In the genomic region with DNA sequence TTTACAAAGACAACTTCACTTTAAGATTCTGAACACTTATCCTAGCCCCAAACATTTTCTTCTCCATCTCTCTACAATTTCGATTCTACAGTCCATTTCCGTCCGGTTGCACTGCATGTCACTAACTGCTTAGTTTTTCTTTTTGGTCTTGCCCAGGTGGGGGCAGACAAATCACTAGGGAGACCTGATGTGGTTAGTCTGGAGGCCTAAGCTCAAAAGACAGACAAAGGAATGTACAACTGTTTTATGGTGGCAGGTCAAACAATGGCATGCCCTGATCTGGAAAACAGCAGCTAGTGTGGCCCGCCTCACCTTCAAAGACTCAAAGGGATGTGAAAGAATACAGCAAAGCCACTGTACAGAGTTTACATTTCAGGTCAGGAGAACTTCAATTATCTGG, we compare ENCODE assay signal across 16 cellular contexts. TPM values are rescaled to one million over a fixed set of nuclear protein-coding genes. Genes with fewer than 3 reads are reported as not detected.
DNase-seq lines count a peak whose midpoint lies in the region; ATAC-seq and TF ChIP-seq lines count a peak whose summit lies in the region.
"Had no signal": no experiment of that assay in that cellular context is flagged by ENCODE, and none has a peak within 500 bp of the region (broad histone marks: within the 10 kb centered on the region; RNA-seq: fewer than 3 reads in every experiment).

No MANE protein-coding gene starts in this region.

- no peaks in the 10 kb centered on the region for H3K9me3 Mint-ChIP-seq in activated naive CD4-positive, alpha-beta T cell treated with anti-CD3 and anti-CD28 coated beads, Interleukin-2, amount 10 ng/mL, durations not matched to agents 7 days and 5 days
- H3K9me3 Mint-ChIP-seq: WTC11 had no signal

- CTCF ChIA-PET in activated naive CD4-positive, alpha-beta T cell treated with anti-CD3 and anti-CD28 coated beads, Interleukin-2, amount 10 ng/mL, durations not matched to agents 7 days and 5 days (lab: Charles Lee) = interaction anchor here (0.7 to 4.0 kb wide), 5 partner anchors 10 to 44 kb away, joined by 3 to 31 read pairs (median 5); no protein-coding TSS in a partner anchor

- H3K79me2 ChIP-seq in OCI-LY3 (ENCODE audit: low read length) (peaks cover 64% of the 10 kb centered on the region), smooth muscle cell (ENCODE audit: low read depth) (peaks cover 57% of the 10 kb centered on the region)

- 0 out of 2 replicates have a peak, but pooled peaks have one; percentile 3 for TF ChIP-seq CTCF in OCI-LY3 (IDR thresholded peaks at IDR 0.05; ENCODE audit: low read depth, low read length)
- TF ChIP-seq CTCF in smooth muscle cell (IDR thresholded peaks at IDR 0.05; ENCODE audit: borderline replicate concordance, insufficient read depth, poor library complexity, severe bottlenecking) = no peak

- peaks cover 72% of the 10 kb centered on the region for H3K36me3 Mint-ChIP-seq in activated naive CD4-positive, alpha-beta T cell treated with anti-CD3 and anti-CD28 coated beads, Interleukin-2, amount 10 ng/mL, durations not matched to agents 7 days and 5 days

- H3K27ac Mint-ChIP-seq in activated naive CD4-positive, alpha-beta T cell treated with anti-CD3 and anti-CD28 coated beads, Interleukin-2, amount 10 ng/mL, durations not matched to agents 7 days and 5 days = peak overlapping the region; percentile 86
- H3K27ac Mint-ChIP-seq: WTC11 had no signal

- H4K20me1 ChIP-seq in OCI-LY3 (ENCODE audit: insufficient read depth, low read length) (peaks cover 23% of the 10 kb centered on the region), smooth muscle cell (ENCODE audit: low read depth) (peaks cover 85% of the 10 kb centered on the region)

- H3K4me1 ChIP-seq in OCI-LY3 (ENCODE audit: low read length) = peaks cover 20% of the 10 kb centered on the region
- peaks cover 17% of the 10 kb centered on the region for H3K4me1 ChIP-seq in smooth muscle cell (ENCODE audit: low read depth)

- 83% methylated on average over 4 of the region's 4 CpGs for WGBS in smooth muscle cell (ENCODE audit: low lambda C conversion rate)

- DNase-seq in activated naive CD4-positive, alpha-beta T cell treated with anti-CD3 and anti-CD28 coated beads, Interleukin-2, amount 10 ng/mL, durations not matched to agents 7 days and 5 days = no peak
- no peak for DNase-seq in activated naive CD4-positive, alpha-beta T cell treated with Interleukin-2 at 50 U/mL for 16 hours
- DNase-seq in epithelial cell of prostate (ENCODE audit: low read depth, low spot score) = no peak
- DNase-seq in smooth muscle cell (lab: John Stamatoyannopoulos, UW; ENCODE audit: unreplicated experiment) = no peak
- DNase-seq: cortex of kidney, kidney, NCI-H2029, posterior cingulate gyrus, spleen, stomach had no signal

- peaks cover 40% of the 10 kb centered on the region for H3F3A ChIP-seq in smooth muscle cell (ENCODE audit: low read depth)

- H3K4me3 ChIP-seq in OCI-LY3 (ENCODE audit: low read length) (no peak overlapping the region), smooth muscle cell (no peak overlapping the region)
- H3K4me3 ChIP-seq: spleen, stomach had no signal

- no peaks in the 10 kb centered on the region for H3K27me3 Mint-ChIP-seq in activated naive CD4-positive, alpha-beta T cell treated with anti-CD3 and anti-CD28 coated beads, Interleukin-2, amount 10 ng/mL, durations not matched to agents 7 days and 5 days

- ATAC-seq in HG02884 (IDR thresholded peaks at IDR 0.05; ENCODE audit: unreplicated experiment) (no peak), GM19395 (IDR thresholded peaks at IDR 0.05; ENCODE audit: unreplicated experiment) (no peak), GM19351 (IDR thresholded peaks at IDR 0.05; ENCODE audit: unreplicated experiment) (no peak)
- ATAC-seq: WTC11 had no signal

- H3K4me1 Mint-ChIP-seq in activated naive CD4-positive, alpha-beta T cell treated with anti-CD3 and anti-CD28 coated beads, Interleukin-2, amount 10 ng/mL, durations not matched to agents 7 days and 5 days = peaks cover 81% of the 10 kb centered on the region

- peak overlapping the region; percentile 21 for H3K4me3 Mint-ChIP-seq in activated naive CD4-positive, alpha-beta T cell treated with anti-CD3 and anti-CD28 coated beads, Interleukin-2, amount 10 ng/mL, durations not matched to agents 7 days and 5 days
- H3K4me3 Mint-ChIP-seq: WTC11 had no signal

- H3K9me3 ChIP-seq in OCI-LY3 (ENCODE audit: insufficient read depth, low read length) (no peaks in the 10 kb centered on the region), smooth muscle cell (replicated peaks; ENCODE audit: low read depth) (no peaks in the 10 kb centered on the region)
- H3K9me3 ChIP-seq: spleen, stomach had no signal

- H3K4me2 ChIP-seq in OCI-LY3 (ENCODE audit: low read length) = no peak overlapping the region
- peak overlapping the region; percentile 91 for H3K4me2 ChIP-seq in smooth muscle cell

- H3K27me3 ChIP-seq in OCI-LY3 (ENCODE audit: low read depth, low read length) (no peaks in the 10 kb centered on the region), smooth muscle cell (ENCODE audit: low read depth) (no peaks in the 10 kb centered on the region)
- H3K27me3 ChIP-seq: spleen, stomach had no signal

- no peak overlapping the region for H3K9ac ChIP-seq in OCI-LY3 (ENCODE audit: low read length)
- H3K9ac ChIP-seq in smooth muscle cell (ENCODE audit: low read depth) = peak overlapping the region; percentile 19

- H2AFZ ChIP-seq in OCI-LY3 (ENCODE audit: low read depth, low read length) (no peak overlapping the region), smooth muscle cell (ENCODE audit: low read depth) (no peak overlapping the region)

- H3K36me3 ChIP-seq in OCI-LY3 (replicated peaks; ENCODE audit: low read depth, low read length) (peaks cover 63% of the 10 kb centered on the region), smooth muscle cell (ENCODE audit: low read depth) (peaks cover 30% of the 10 kb centered on the region)

- H3K27ac ChIP-seq in OCI-LY3 (ENCODE audit: low read length) (no peak overlapping the region), epithelial cell of prostate (peak overlapping the region; percentile 88), smooth muscle cell (ENCODE audit: low read depth) (peak overlapping the region; percentile 99)
- H3K27ac ChIP-seq: stomach had no signal

RNA-seq across cellular contexts. Expression of gene ETV3, which starts 3.8 kb away (rescaled TPM):
- 33.2 and 46.7 TPM in 2 replicates for total RNA-seq in smooth muscle cell
- 11.4 and 15.4 TPM in 2 replicates for polyA plus RNA-seq in smooth muscle cell

RNA-seq across cellular contexts. Expression of gene ETV3L, which starts 34.8 kb away (rescaled TPM):
- 0.31 TPM in 1 of 2 replicates, not detected in the other for total RNA-seq in smooth muscle cell
- 0.15 TPM in 1 of 2 replicates, not detected in the other for polyA plus RNA-seq in smooth muscle cell
- total RNA-seq: kidney, spleen, stomach had no signal
- polyA plus RNA-seq: esophagus, spleen, stomach had no signal
